Comparison of ENCODE assay signal across 11 cellular contexts in genomic region chr2:11528228-11528627, GRCh38. TPM values are rescaled to one million over a fixed set of nuclear protein-coding genes. Genes with fewer than 3 reads are reported as not detected.
"Had no signal": no experiment of that assay in that cellular context is flagged by ENCODE, and none has a peak within 500 bp of the region (broad histone marks: within the 10 kb centered on the region; RNA-seq: fewer than 3 reads in every experiment).

No MANE protein-coding gene starts in this region.

- H3K4me3 ChIP-seq: GM23248, HAP-1, K562 had no signal

- ATAC-seq: HCT116, K562 had no signal

- H3K4me1 ChIP-seq: HAP-1 had no signal

- H3K9me3 ChIP-seq: HAP-1 had no signal

- H3K36me3 ChIP-seq: HAP-1 had no signal

- FAIRE-seq: HTR-8/SVneo, K562 had no signal

- H2AFZ ChIP-seq: GM23248 had no signal

- H3K27ac ChIP-seq: GM23248 had no signal

- H3K9ac ChIP-seq: GM23248 had no signal

- DNase-seq: GM23248, GOT3, H7, HFFc6, IMR-90, KG1 had no signal

- H3K4me3 Mint-ChIP-seq: HFFc6 had no signal

- H3K27ac Mint-ChIP-seq: HFFc6 had no signal

RNA-seq across cellular contexts. Expression of gene GREB1, which starts 5.6 kb away (rescaled TPM):
- total RNA-seq: GM23248, HT-29, IMR-90 had no signal
- polyA plus RNA-seq: GM23248 had no signal
